In the genomic region with DNA sequence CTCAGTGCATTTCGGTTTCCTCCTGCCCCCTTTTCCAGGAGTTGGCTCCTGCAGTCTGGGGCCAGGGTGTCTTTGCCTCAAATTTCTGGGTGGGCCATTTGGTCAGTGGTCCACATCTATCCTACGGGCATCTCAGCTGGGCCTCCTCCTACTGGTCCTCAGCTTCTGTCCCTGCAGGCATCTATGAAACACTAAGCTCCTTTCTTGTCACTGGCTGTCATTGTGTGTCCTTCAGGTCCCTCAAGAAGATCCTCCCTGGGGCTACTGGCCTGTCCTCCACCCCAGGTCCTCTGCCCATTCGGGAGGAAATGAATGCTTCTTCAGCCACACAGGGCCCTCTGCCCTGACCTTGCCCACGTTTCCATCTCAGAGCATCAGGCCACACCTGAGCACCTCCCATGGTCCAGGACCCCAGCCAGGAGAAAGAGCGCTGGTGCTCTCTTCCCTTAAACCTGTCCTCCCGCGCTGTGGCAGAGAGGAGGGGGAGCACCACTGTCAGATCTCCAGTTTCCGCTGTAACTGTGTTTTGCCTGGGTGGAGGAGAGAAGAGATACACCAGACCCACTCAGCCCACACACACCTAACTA, we compare ENCODE assay signal across 29 cellular contexts. TPM values are rescaled to one million over a fixed set of nuclear protein-coding genes. Genes with fewer than 3 reads are reported as not detected.
A peak's percentile ranks its signal among the peaks of the same experiment; 100 is the strongest.
DNase-seq lines count a peak whose midpoint lies in the region; ATAC-seq, FAIRE-seq and TF ChIP-seq lines count a peak whose summit lies in the region.
"Had no signal": no experiment of that assay in that cellular context is flagged by ENCODE, and none has a peak within 500 bp of the region (broad histone marks: within the 10 kb centered on the region; RNA-seq: fewer than 3 reads in every experiment).

No MANE protein-coding gene starts in this region.

- no peak overlapping the region for H4K5ac ChIP-seq in H1 (ENCODE audit: insufficient read length, low read depth, low read length)

- no peak for FAIRE-seq in H1 (lab: Jason Lieb, UNC)
- FAIRE-seq: A549, GM18507, HepG2 had no signal

- ATAC-seq in GM18867 (IDR thresholded peaks at IDR 0.05; ENCODE audit: unreplicated experiment): no peak
- ATAC-seq: A549; CD8-positive, alpha-beta T cell; HepG2; Right ventricle myocardium inferior; SK-N-SH treated with all-trans-retinoic acid at 6 μM for 48 hours had no signal

- POLR2A ChIA-PET in H1 (lab: Charles Lee; ENCODE audit: partially characterized antibody): interaction anchor here (0.7 kb wide), 1 partner anchor 15 kb away, joined by 4 read pairs; no protein-coding TSS in a partner anchor

- TF ChIP-seq POLR2A in H1 (IDR thresholded peaks at IDR 0.05; ENCODE audit: control extremely low read depth in 1 of 2, low read depth in 2 of 2, low read length in 2 of 2): no peak

- TF ChIP-seq RAD21 in H1 (IDR thresholded peaks at IDR 0.05 in 1 of 2, conservative IDR thresholded peaks at IDR 0.05 in 1 of 2; ENCODE audit: low read depth in 2 of 2, low read length in 2 of 2): no peak

- H3K36me3 ChIP-seq in H1 (ENCODE audit: control insufficient read depth in 2 of 4, insufficient read depth in 4 of 4, low read length in 3 of 4): no peaks in the 10 kb centered on the region
- H3K36me3 ChIP-seq: SJCRH30 had no signal

- H3K4ac ChIP-seq in H1 (replicated peaks; ENCODE audit: insufficient read length, low read depth, low read length): no peak overlapping the region

- no peak overlapping the region for H2AFZ ChIP-seq in H1 (ENCODE audit: low read length)
- H2AFZ ChIP-seq: PC-9 had no signal

- H3K4me3 ChIP-seq in H1 (ENCODE audit: extremely low read depth in 1 of 4, insufficient read depth in 2 of 4, low read depth in 3 of 4, low read length in 4 of 4): no peak overlapping the region
- H3K4me3 ChIP-seq: A549, PC-9, SJCRH30 had no signal

- H3K27me3 ChIP-seq in H1 (replicated peaks in 1 of 4; ENCODE audit: control insufficient read depth in 3 of 4, extremely low read depth in 1 of 4, insufficient read depth in 3 of 4, low read length in 3 of 4): no peaks in the 10 kb centered on the region

- 90% methylated on average over 6 of the region's 8 CpGs; no CpG with 5 or more reads in 1 of the 2 experiments for WGBS in H1 (ENCODE audit: extremely low coverage in 1 of 2, insufficient coverage in 1 of 2, insufficient read length in 1 of 2, insufficient replicate concordance in 2 of 2, low coverage in 1 of 2, low lambda C conversion rate in 2 of 2, missing lambda C conversion rate in 1 of 2), 2 experiments

- no peak overlapping the region for H2BK20ac ChIP-seq in H1 (ENCODE audit: low read length)

- H4K8ac ChIP-seq in H1 (ENCODE audit: extremely low read depth, insufficient read depth, low read length): peak overlapping the region; percentile 15; the same call in 1 of the 2 replicates

- no peak overlapping the region for H3K27ac ChIP-seq in H1 (ENCODE audit: low read depth, low read length)
- H3K27ac ChIP-seq: A549, C4-2B, PC-9, SJCRH30 had no signal

- peak; percentile 15 for DNase-seq in GM13976 (ENCODE audit: low spot score)
- DNase-seq in H1 (ENCODE audit: low read depth in 1 of 2, low spot score in 2 of 2): no peak
- peak; percentile 43 for DNase-seq in mesenteric fat pad (ENCODE audit: low spot score)
- no peak for DNase-seq in superior temporal gyrus (ENCODE audit: extremely low spot score)
- no peak for DNase-seq in NCI-H1048 (lab: John Stamatoyannopoulos, UW)
- no peak for DNase-seq in activated CD4-positive, alpha-beta T cell treated with anti-CD3 and anti-CD28 coated beads for 1 hour
- DNase-seq: AML-193; Caco-2; CD8-positive, alpha-beta T cell; DMS79 treated with DMSO at 0.1 percent for 48 hours; GF-D8; H9; KBM-7; NCI-H2029; NCI-H526 treated with DMSO at 0.1 percent for 48 hours; PC-9; SJCRH30 had no signal

- H3K14ac ChIP-seq in H1 (ENCODE audit: insufficient read length): no peak overlapping the region

- no peak overlapping the region for H3K9ac ChIP-seq in H1 (replicated peaks in 1 of 4; ENCODE audit: extremely low read depth in 1 of 4, low read depth in 3 of 4, low read length in 3 of 4)

- no peaks in the 10 kb centered on the region for H3K79me1 ChIP-seq in H1 (ENCODE audit: low read depth, low read length)

- no peak overlapping the region for H4K91ac ChIP-seq in H1 (replicated peaks; ENCODE audit: insufficient read length, low read length)

- H2AK5ac ChIP-seq in H1 (ENCODE audit: low read depth, low read length): no peak overlapping the region

- H3K56ac ChIP-seq in H1 (replicated peaks; ENCODE audit: insufficient read length, low read depth, low read length): no peak overlapping the region

- no peak overlapping the region for H2BK15ac ChIP-seq in H1 (ENCODE audit: low read length)

- TF ChIP-seq CTCF in GM13976 (IDR thresholded peaks at IDR 0.05; ENCODE audit: borderline replicate concordance, control extremely low read depth, extremely low read depth, insufficient read depth, missing control alignments): no peak
- TF ChIP-seq CTCF in H1 (IDR thresholded peaks at IDR 0.05; ENCODE audit: control extremely low read depth in 1 of 3, insufficient read depth in 1 of 3, low read depth in 1 of 3, low read length in 3 of 3): no peak

- H3K4me2 ChIP-seq in H1 (ENCODE audit: insufficient read depth in 1 of 2, low read depth in 2 of 2, low read length in 2 of 2): no peak overlapping the region
- H3K4me2 ChIP-seq: A549, PC-9 had no signal

- in situ Hi-C loops in GM13976 (cut with MboI; ENCODE audit: low sequenced_read_pairs, unreplicated experiment): no loop called here

- H3K4me1 ChIP-seq in H1 (replicated peaks in 1 of 4; ENCODE audit: control insufficient read depth in 3 of 4, insufficient read depth in 4 of 4, low read length in 3 of 4): no peaks in the 10 kb centered on the region; a peak in 1 of 7 replicates
- H3K4me1 ChIP-seq: A549, Caco-2, SJCRH30 had no signal

- TF ChIP-seq EP300 in H1 (IDR thresholded peaks at IDR 0.05; ENCODE audit: borderline replicate concordance in 1 of 2, low read depth in 2 of 2, low read length in 2 of 2): no peak

- H4K20me1 ChIP-seq in H1 (replicated peaks in 1 of 2; ENCODE audit: control insufficient read depth in 1 of 2, insufficient read depth in 2 of 2, low read length in 2 of 2): no peaks in the 10 kb centered on the region

- H2BK5ac ChIP-seq in H1 (ENCODE audit: low read depth, low read length): no peak overlapping the region

- no peak overlapping the region for H3K18ac ChIP-seq in H1 (ENCODE audit: extremely low read depth, low read length)

- H2BK120ac ChIP-seq in H1 (replicated peaks; ENCODE audit: low read depth, low read length): no peak overlapping the region

- H2BK12ac ChIP-seq in H1 (ENCODE audit: low read depth, low read length): no peak overlapping the region

- H3K23me2 ChIP-seq in H1 (ENCODE audit: low read depth, low read length): no peaks in the 10 kb centered on the region

- CTCF ChIA-PET in H1 (lab: Charles Lee; ENCODE audit: partially characterized antibody): interaction anchor here (0.8 to 2.7 kb wide), 2 partner anchors 28 to 179 kb away, joined by 3 to 6 read pairs; no protein-coding TSS in a partner anchor

- H3K79me2 ChIP-seq in H1 (ENCODE audit: control insufficient read depth in 1 of 2, insufficient read depth in 2 of 2, low read length in 2 of 2): no peaks in the 10 kb centered on the region

- no peak overlapping the region for H3K23ac ChIP-seq in H1 (ENCODE audit: insufficient read length)

- H3K9me3 ChIP-seq in H1 (ENCODE audit: insufficient read depth in 2 of 2, low read depth in 1 of 2, low read length in 1 of 2): no peaks in the 10 kb centered on the region
- H3K9me3 ChIP-seq: SJCRH30 had no signal

TF ChIP-seq in H1, 55 proteins besides CTCF, POLR2A, EP300 and RAD21 (continues in another document):
- TF ChIP-seq POU5F1 (IDR thresholded peaks at IDR 0.05; ENCODE audit: low read depth, low read length): no peak
- no peak for TF ChIP-seq HDAC6 (IDR thresholded peaks at IDR 0.05; ENCODE audit: low read depth, low read length)

RNA-seq across cellular contexts. Expression of a gene that starts 1.8 kb away (rescaled TPM):
- total RNA-seq in H1 (2021; fragmentation: NEBNext Ultra II Directional; extraction: Animal tissue kit (Norgen Biotek cat#: 25700)): not detected in 2 replicates
- polyA plus RNA-seq in H1 (2011; rRNA removed): not detected in 2 replicates
- not detected for polyA plus RNA-seq in H1 (2011; cell fraction: cytosol; rRNA removed)
- polyA plus RNA-seq in H1 (2011; cell fraction: nucleus; rRNA removed): not detected
- 0.09 TPM in 1 of 4 replicates, not detected in the others for polyA plus RNA-seq in H1 (2012, experiment 1 of 2)
- not detected for polyA plus RNA-seq in H1 (2012, experiment 2 of 2)
- polyA plus RNA-seq in H1 (2013, experiment 1 of 2): not detected
- polyA plus RNA-seq in H1 (2013, experiment 2 of 2): 0.02 TPM
- not detected in 2 replicates for polyA minus RNA-seq in H1 (2011; rRNA and poly(A)+ RNA removed)
- polyA minus RNA-seq in H1 (2011; cell fraction: cytosol; rRNA and poly(A)+ RNA removed): not detected
- not detected for polyA minus RNA-seq in H1 (2011; cell fraction: nucleus; rRNA and poly(A)+ RNA removed)
- not detected for total RNA-seq in mesenteric fat pad
- total RNA-seq: Caco-2; CD8-positive, alpha-beta T cell; H9; HepG2; HT-29; LHCN-M2; MCF 10A; NCI-H460; PC-9; Right ventricle myocardium inferior; RPMI7951; SJCRH30 had no signal
- polyA plus RNA-seq: A549, HepG2 had no signal

Comparison
In these comparisons a context has a peak if more than half of its experiments do, and no peak if none do; other contexts are left out.
1. DNase-seq: peak in GM13976 (single experiment) and mesenteric fat pad (single experiment); none in H1 (0 of 2), superior temporal gyrus (single experiment), NCI-H1048 (single experiment) and activated CD4-positive, alpha-beta T cell treated with anti-CD3 and anti-CD28 coated beads for 1 hour (single experiment).